In genomic region chr12:12776261-12776660, GRCh38 we compare ENCODE assay signal across 1 cellular context.
TF ChIP-seq lines count a peak whose summit lies in the region.

No MANE protein-coding gene starts in this region.

TF ChIP-seq in K562, 482 proteins besides CTCF, POLR2A, EP300 and RAD21:
- TF ChIP-seq BMI1 (IDR thresholded peaks at IDR 0.05; ENCODE audit: low read length), result no peak
- no peak for TF ChIP-seq MTF1 (CRISPR knock-in tag; IDR thresholded peaks at IDR 0.05; ENCODE audit: borderline replicate concordance)
- no peak for TF ChIP-seq ZNF318 (IDR thresholded peaks at IDR 0.05; ENCODE audit: borderline replicate concordance in 1 of 2, low read depth in 1 of 2)
- TF ChIP-seq DACH1 (IDR thresholded peaks at IDR 0.05; ENCODE audit: partially characterized antibody), result no peak
- TF ChIP-seq CEBPG (CRISPR knock-in tag; IDR thresholded peaks at IDR 0.05), result no peak
- peak; percentile 61 to 72 for TF ChIP-seq CEBPG (tag; conservative IDR thresholded peaks at IDR 0.05 in 1 of 2, IDR thresholded peaks at IDR 0.05 in 1 of 2)
- TF ChIP-seq SOX6 (IDR thresholded peaks at IDR 0.05), result peak; percentile 70
- no peak for TF ChIP-seq SLC30A9 (CRISPR knock-in tag; IDR thresholded peaks at IDR 0.05)
- TF ChIP-seq STAG1 (CRISPR knock-in tag; IDR thresholded peaks at IDR 0.05; ENCODE audit: borderline replicate concordance), result no peak
- TF ChIP-seq, protein P1, sequence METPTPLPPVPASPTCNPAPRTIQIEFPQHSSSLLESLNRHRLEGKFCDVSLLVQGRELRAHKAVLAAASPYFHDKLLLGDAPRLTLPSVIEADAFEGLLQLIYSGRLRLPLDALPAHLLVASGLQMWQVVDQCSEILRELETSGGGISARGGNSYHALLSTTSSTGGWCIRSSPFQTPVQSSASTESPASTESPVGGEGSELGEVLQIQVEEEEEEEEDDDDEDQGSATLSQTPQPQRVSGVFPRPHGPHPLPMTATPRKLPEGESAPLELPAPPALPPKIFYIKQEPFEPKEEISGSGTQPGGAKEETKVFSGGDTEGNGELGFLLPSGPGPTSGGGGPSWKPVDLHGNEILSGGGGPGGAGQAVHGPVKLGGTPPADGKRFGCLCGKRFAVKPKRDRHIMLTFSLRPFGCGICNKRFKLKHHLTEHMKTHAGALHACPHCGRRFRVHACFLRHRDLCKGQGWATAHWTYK (CRISPR knock-in tag; IDR thresholded peaks at IDR 0.05), result no peak
- no peak for TF ChIP-seq ZNF3 (CRISPR knock-in tag; IDR thresholded peaks at IDR 0.05)
- TF ChIP-seq NCOA6 (IDR thresholded peaks at IDR 0.05), result no peak
- TF ChIP-seq CHAMP1 (IDR thresholded peaks at IDR 0.05), result no peak
- no peak for TF ChIP-seq ZNF175 (CRISPR knock-in tag; IDR thresholded peaks at IDR 0.05; ENCODE audit: low read depth)
- TF ChIP-seq KHSRP (IDR thresholded peaks at IDR 0.05), result no peak
- TF ChIP-seq KDM5B (IDR thresholded peaks at IDR 0.05; ENCODE audit: insufficient replicate concordance, low read depth, low read length), result no peak
- no peak for TF ChIP-seq MYC (IDR thresholded peaks at IDR 0.05; ENCODE audit: low read depth, low read length)
- no peak for TF ChIP-seq MYC (CRISPR knock-in tag; IDR thresholded peaks at IDR 0.05; ENCODE audit: borderline replicate concordance, low read depth)
- TF ChIP-seq MBD2 (IDR thresholded peaks at IDR 0.05; ENCODE audit: borderline replicate concordance, low read depth), result no peak
- TF ChIP-seq CEBPB (tag; IDR thresholded peaks at IDR 0.05), result peak; percentile 60
- no peak for TF ChIP-seq ZNF212 (CRISPR knock-in tag; IDR thresholded peaks at IDR 0.05)
